In genomic region chr3:123807820-123808219, GRCh38 we compare ENCODE assay signal across 16 cellular contexts.
A peak's percentile ranks its signal among the peaks of the same experiment; 100 is the strongest.
DNase-seq lines count a peak whose midpoint lies in the region; ATAC-seq and TF ChIP-seq lines count a peak whose summit lies in the region.
"Had no signal": no experiment of that assay in that cellular context is flagged by ENCODE, and none has a peak within 500 bp of the region (broad histone marks: within the 10 kb centered on the region; RNA-seq: fewer than 3 reads in every experiment).

No MANE protein-coding gene starts in this region.

- H3K9ac ChIP-seq in SK-N-SH = no peak overlapping the region
- no peak overlapping the region for H3K9ac ChIP-seq in GM23248

- H3K27ac ChIP-seq in right cardiac atrium (ENCODE audit: low read length) (no peak overlapping the region), right atrium auricular region (no peak overlapping the region), SK-N-SH (ENCODE audit: low read depth in 2 of 2, low read length in 1 of 2) (peak overlapping the region in 1 of 2 experiments; percentile 86; a peak in 2 of 4 replicates), GM23248 (no peak overlapping the region)
- H3K27ac ChIP-seq: SJCRH30, vagina, WERI-Rb-1 had no signal

- H3K9me3 ChIP-seq in right cardiac atrium (ENCODE audit: control insufficient read depth, low read length) = no peaks in the 10 kb centered on the region
- H3K9me3 ChIP-seq in right atrium auricular region = no peaks in the 10 kb centered on the region
- H3K9me3 ChIP-seq in SK-N-SH = no peaks in the 10 kb centered on the region
- no peaks in the 10 kb centered on the region for H3K9me3 ChIP-seq in GM23248 (ENCODE audit: low read depth)
- H3K9me3 ChIP-seq: SJCRH30, vagina had no signal

- H3K36me3 ChIP-seq in right atrium auricular region (no peaks in the 10 kb centered on the region), SK-N-SH (replicated peaks in 1 of 2; ENCODE audit: control insufficient read depth in 1 of 2, insufficient read depth in 2 of 2, low read length in 1 of 2) (peaks cover 58 to 59% of the 10 kb centered on the region in 2 experiments), GM23248 (ENCODE audit: low read depth) (peaks cover 12% of the 10 kb centered on the region)
- H3K36me3 ChIP-seq: SJCRH30, vagina, WERI-Rb-1 had no signal

- POLR2A ChIA-PET in SK-N-SH (lab: Yijun Ruan, JAX) = interaction anchor here (0.6 to 1.0 kb wide), 3 partner anchors 15 to 359 kb away, joined by 3 to 4 read pairs (median 4); partner anchors contain the start of gene ADCY5

- CTCF ChIA-PET in SK-N-SH (lab: Yijun Ruan, JAX) = no interaction called here

- no peak for DNase-seq in right cardiac atrium
- no peak for DNase-seq in right atrium auricular region (ENCODE audit: low spot score)
- peak; percentile 50 for DNase-seq in SK-N-SH
- peak; percentile 26 for DNase-seq in kidney glomerular epithelial cell (lab: John Stamatoyannopoulos, UW)
- no peak for DNase-seq in mesenteric fat pad (ENCODE audit: low spot score)
- DNase-seq in GM23248 = no peak
- DNase-seq in NCI-H774 (lab: John Stamatoyannopoulos, UW) = no peak
- DNase-seq: activated CD8-positive, alpha-beta memory T cell treated with anti-CD3 and anti-CD28 coated beads, Interleukin-2, amount 50 U/mL, for 48 hours; activated naive CD8-positive, alpha-beta T cell treated with anti-CD3 and anti-CD28 coated beads, Interleukin-2, amount 10 ng/mL, durations not matched to agents 7 days and 5 days; DMS 273 treated with DMSO at 0.1 percent for 48 hours; foreskin fibroblast; NCI-H510A treated with DMSO at 0.1 percent for 48 hours; SJCRH30; WERI-Rb-1 had no signal

- intact Hi-C loops in right cardiac atrium (cut with DNase I) = no loop called here

- no peak overlapping the region for H3K4me3 ChIP-seq in right cardiac atrium (ENCODE audit: low read length)
- H3K4me3 ChIP-seq in right atrium auricular region = no peak overlapping the region
- no peak overlapping the region for H3K4me3 ChIP-seq in SK-N-SH (ENCODE audit: low read depth in 2 of 2, low read length in 1 of 2)
- H3K4me3 ChIP-seq in GM23248 = no peak overlapping the region
- H3K4me3 ChIP-seq: SJCRH30, vagina had no signal

- H2AFZ ChIP-seq in SK-N-SH (ENCODE audit: low read depth) (no peak overlapping the region), GM23248 (no peak overlapping the region)

- H3F3A ChIP-seq in SK-N-SH (replicated peaks; ENCODE audit: insufficient read depth) (peaks cover 10% of the 10 kb centered on the region), GM23248 (ENCODE audit: insufficient read depth) (peaks cover 9% of the 10 kb centered on the region)

- no peaks in the 10 kb centered on the region for H3K4me1 ChIP-seq in right cardiac atrium (ENCODE audit: control insufficient read depth, insufficient read depth, low read length)
- peaks cover 0 to 2% of the 10 kb centered on the region in 2 donors for H3K4me1 ChIP-seq in right atrium auricular region
- peaks cover 16 to 39% of the 10 kb centered on the region in 2 experiments for H3K4me1 ChIP-seq in SK-N-SH (ENCODE audit: control insufficient read depth in 1 of 2, insufficient read depth in 2 of 2, low read depth in 1 of 2, low read length in 1 of 2)
- peaks cover 9% of the 10 kb centered on the region; the same call in 1 of the 2 replicates for H3K4me1 ChIP-seq in GM23248 (ENCODE audit: insufficient read depth)
- H3K4me1 ChIP-seq: SJCRH30, vagina had no signal

- H4K20me1 ChIP-seq in SK-N-SH (ENCODE audit: insufficient read depth) (no peaks in the 10 kb centered on the region), GM23248 (ENCODE audit: insufficient read depth) (no peaks in the 10 kb centered on the region)

- no peaks in the 10 kb centered on the region for H3K27me3 ChIP-seq in right cardiac atrium (ENCODE audit: control insufficient read depth, insufficient read depth)
- no peaks in the 10 kb centered on the region for H3K27me3 ChIP-seq in right atrium auricular region
- H3K27me3 ChIP-seq in SK-N-SH (ENCODE audit: insufficient read depth) = no peaks in the 10 kb centered on the region
- no peaks in the 10 kb centered on the region for H3K27me3 ChIP-seq in GM23248 (replicated peaks; ENCODE audit: insufficient read depth)
- H3K27me3 ChIP-seq: SJCRH30, vagina had no signal

- H3K79me2 ChIP-seq in SK-N-SH (ENCODE audit: insufficient read depth) (peaks cover 52% of the 10 kb centered on the region), GM23248 (ENCODE audit: insufficient read depth) (peaks cover 31% of the 10 kb centered on the region)

- in situ Hi-C loops in GM23248 (cut with MboI) = no loop called here

- TF ChIP-seq CTCF in right atrium auricular region (IDR thresholded peaks at IDR 0.05) (no peak), SK-N-SH (IDR thresholded peaks at IDR 0.05) (no peak)

- H3K4me2 ChIP-seq in SK-N-SH (no peak overlapping the region), GM23248 (ENCODE audit: unreplicated experiment) (no peak overlapping the region)

- TF ChIP-seq EP300 in SK-N-SH (IDR thresholded peaks at IDR 0.05; ENCODE audit: borderline replicate concordance in 1 of 2, low read depth in 1 of 2, low read length in 1 of 2) = peak in 1 of 2 experiments; percentile 19; a peak in 2 of 4 replicates

- ATAC-seq in right cardiac atrium = peak; percentile 22 to 39
- no peak for ATAC-seq in HG02870 (IDR thresholded peaks at IDR 0.05; ENCODE audit: unreplicated experiment)

- H3K9me2 ChIP-seq in SK-N-SH (no peaks in the 10 kb centered on the region), GM23248 (ENCODE audit: insufficient read depth) (no peaks in the 10 kb centered on the region)

- WGBS in right cardiac atrium = 58% methylated on average over 2 of the region's 2 CpGs
- 71% methylated on average over 2 of the region's 2 CpGs for WGBS in SK-N-SH (ENCODE audit: low lambda C conversion rate)
- WGBS in GM23248 (ENCODE audit: low coverage in 1 of 2, low lambda C conversion rate in 2 of 2, missing lambda C conversion rate in 2 of 2), 2 experiments = 96 to 100% methylated on average over 2 of the region's 2 CpGs

- TF ChIP-seq RAD21 in SK-N-SH (IDR thresholded peaks at IDR 0.05; ENCODE audit: low read length) = no peak

TF ChIP-seq in SK-N-SH, 30 proteins besides CTCF, POLR2A, EP300 and RAD21 (continues in another document):
- TF ChIP-seq EZH2phosphoT487 (IDR thresholded peaks at IDR 0.05; ENCODE audit: borderline replicate concordance, low read depth) (no peak), GATA2 (CRISPR knock-in tag; IDR thresholded peaks at IDR 0.05) (0 out of 2 replicates have a peak, but pooled peaks have one; percentile 16), PBX3 (IDR thresholded peaks at IDR 0.05) (no peak), FOXJ3 (CRISPR knock-in tag; IDR thresholded peaks at IDR 0.05) (0 out of 2 replicates have a peak, but pooled peaks have one; percentile 39), FOSL2 (IDR thresholded peaks at IDR 0.05; ENCODE audit: borderline replicate concordance, low read depth) (no peak), USF1 (IDR thresholded peaks at IDR 0.05; ENCODE audit: borderline replicate concordance, low read depth) (no peak), TCF12 (IDR thresholded peaks at IDR 0.05) (no peak; the same call in 1 of the 2 replicates), SIN3A (IDR thresholded peaks at IDR 0.05; ENCODE audit: borderline replicate concordance, low read depth, low read length) (no peak), MEF2A (IDR thresholded peaks at IDR 0.05; ENCODE audit: borderline replicate concordance, low read depth) (no peak), RXRA (IDR thresholded peaks at IDR 0.05; ENCODE audit: borderline replicate concordance, low read depth) (no peak), YY1 (IDR thresholded peaks at IDR 0.05; ENCODE audit: low read depth) (no peak), GABPA (IDR thresholded peaks at IDR 0.05; ENCODE audit: low read depth) (no peak), SMC3 (IDR thresholded peaks at IDR 0.05; ENCODE audit: low read depth, low read length) (no peak)
- TF ChIP-seq, protein P1, sequence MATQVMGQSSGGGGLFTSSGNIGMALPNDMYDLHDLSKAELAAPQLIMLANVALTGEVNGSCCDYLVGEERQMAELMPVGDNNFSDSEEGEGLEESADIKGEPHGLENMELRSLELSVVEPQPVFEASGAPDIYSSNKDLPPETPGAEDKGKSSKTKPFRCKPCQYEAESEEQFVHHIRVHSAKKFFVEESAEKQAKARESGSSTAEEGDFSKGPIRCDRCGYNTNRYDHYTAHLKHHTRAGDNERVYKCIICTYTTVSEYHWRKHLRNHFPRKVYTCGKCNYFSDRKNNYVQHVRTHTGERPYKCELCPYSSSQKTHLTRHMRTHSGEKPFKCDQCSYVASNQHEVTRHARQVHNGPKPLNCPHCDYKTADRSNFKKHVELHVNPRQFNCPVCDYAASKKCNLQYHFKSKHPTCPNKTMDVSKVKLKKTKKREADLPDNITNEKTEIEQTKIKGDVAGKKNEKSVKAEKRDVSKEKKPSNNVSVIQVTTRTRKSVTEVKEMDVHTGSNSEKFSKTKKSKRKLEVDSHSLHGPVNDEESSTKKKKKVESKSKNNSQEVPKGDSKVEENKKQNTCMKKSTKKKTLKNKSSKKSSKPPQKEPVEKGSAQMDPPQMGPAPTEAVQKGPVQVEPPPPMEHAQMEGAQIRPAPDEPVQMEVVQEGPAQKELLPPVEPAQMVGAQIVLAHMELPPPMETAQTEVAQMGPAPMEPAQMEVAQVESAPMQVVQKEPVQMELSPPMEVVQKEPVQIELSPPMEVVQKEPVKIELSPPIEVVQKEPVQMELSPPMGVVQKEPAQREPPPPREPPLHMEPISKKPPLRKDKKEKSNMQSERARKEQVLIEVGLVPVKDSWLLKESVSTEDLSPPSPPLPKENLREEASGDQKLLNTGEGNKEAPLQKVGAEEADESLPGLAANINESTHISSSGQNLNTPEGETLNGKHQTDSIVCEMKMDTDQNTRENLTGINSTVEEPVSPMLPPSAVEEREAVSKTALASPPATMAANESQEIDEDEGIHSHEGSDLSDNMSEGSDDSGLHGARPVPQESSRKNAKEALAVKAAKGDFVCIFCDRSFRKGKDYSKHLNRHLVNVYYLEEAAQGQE (IDR thresholded peaks at IDR 0.05; ENCODE audit: low read depth, low read length) = no peak

Comparison
In these comparisons a context has a peak if more than half of its experiments do, and no peak if none do; other contexts are left out.
1. DNase-seq: peak in SK-N-SH (single experiment) and kidney glomerular epithelial cell (single experiment); none in right cardiac atrium (0 of 3), right atrium auricular region (single experiment), mesenteric fat pad (single experiment), GM23248 (single experiment) and NCI-H774 (single experiment).